In genomic region chr4:48341776-48342558, GRCh38 we compare ENCODE assay signal across 8 cellular contexts. TPM values are rescaled to one million over a fixed set of nuclear protein-coding genes. Genes with fewer than 3 reads are reported as not detected.
DNase-seq lines count a peak whose midpoint lies in the region; ATAC-seq and TF ChIP-seq lines count a peak whose summit lies in the region.

No MANE protein-coding gene starts in this region.

- H3K9me3 Mint-ChIP-seq in WTC11, result no peaks in the 10 kb centered on the region

- H3K4me3 Mint-ChIP-seq in WTC11, result peak overlapping the region; percentile 96

- CTCF ChIA-PET in WTC11 (lab: Charles Lee), result interaction anchor here (0.6 to 1.5 kb wide), 9 partner anchors 9 to 457 kb away, joined by 3 to 4 read pairs (median 3); no protein-coding TSS in a partner anchor

- ATAC-seq in GM21619 (IDR thresholded peaks at IDR 0.05; ENCODE audit: unreplicated experiment) (peak; percentile 23), WTC11 (peak; percentile 13), left lobe of liver (peak; percentile 42)

- peaks cover 54% of the 10 kb centered on the region for H3K4me1 Mint-ChIP-seq in WTC11

- POLR2A ChIA-PET in WTC11 (lab: Charles Lee), result interaction anchor here (0.6 to 1.4 kb wide), 7 partner anchors 15 to 258 kb away, joined by 3 to 5 read pairs (median 3); partner anchors contain the start of gene ZAR1

- H3K27me3 Mint-ChIP-seq in WTC11 (ENCODE audit: low read depth), result no peaks in the 10 kb centered on the region

- no peak for TF ChIP-seq EP300 in Ishikawa (IDR thresholded peaks at IDR 0.05; ENCODE audit: borderline replicate concordance)

- DNase-seq in ELF-1 (ENCODE audit: low read depth, low spot score) (peak; percentile 81), WTC11 (ENCODE audit: low spot score) (peak; percentile 72), choroid plexus epithelial cell (ENCODE audit: low read depth) (peak; percentile 57), left lobe of liver (ENCODE audit: low spot score) (peak; percentile 69), SHP77 treated with DMSO at 0.1 percent for 48 hours (lab: John Stamatoyannopoulos, UW) (no peak)
- DNase-seq in stimulated activated CD4-positive, alpha-beta T cell treated with anti-CD3 and anti-CD28 coated beads, Interleukin-2, amount 100 ng/mL, for 24 hours, result peak; percentile 52 to 56

- H3K36me3 Mint-ChIP-seq in WTC11, result no peaks in the 10 kb centered on the region

- no peak for TF ChIP-seq RAD21 in Ishikawa (IDR thresholded peaks at IDR 0.05; ENCODE audit: low read depth)

- peak overlapping the region; percentile 86 for H3K4me3 ChIP-seq in choroid plexus epithelial cell (ENCODE audit: low read depth, low read length)

- TF ChIP-seq CTCF in WTC11 (IDR thresholded peaks at IDR 0.05), result no peak
- TF ChIP-seq CTCF in choroid plexus epithelial cell (conservative IDR thresholded peaks at IDR 0.05; ENCODE audit: low read depth, low read length), result no peak

- H3K27ac Mint-ChIP-seq in WTC11, result peak overlapping the region; percentile 90

TF ChIP-seq in Ishikawa, 13 proteins besides CTCF, POLR2A, EP300 and RAD21:
- no peak for TF ChIP-seq USF1 (IDR thresholded peaks at IDR 0.05)
- no peak for TF ChIP-seq YY1 (IDR thresholded peaks at IDR 0.05; ENCODE audit: low read depth)
- no peak for TF ChIP-seq TEAD4 (IDR thresholded peaks at IDR 0.05)
- no peak for TF ChIP-seq CEBPB (IDR thresholded peaks at IDR 0.05)
- peak; percentile 10 for TF ChIP-seq TAF1 (IDR thresholded peaks at IDR 0.05; ENCODE audit: low read depth)
TF ChIP-seq in Ishikawa: peak in this region for 1.

TF ChIP-seq in WTC11, 78 proteins besides CTCF, POLR2A, EP300 and RAD21:
- TF ChIP-seq FOXJ3 (CRISPR knock-in tag; IDR thresholded peaks at IDR 0.05; ENCODE audit: borderline replicate concordance) (no peak), HMGXB4 (CRISPR knock-in tag; IDR thresholded peaks at IDR 0.05) (peak; percentile 83), JUN (CRISPR knock-in tag; IDR thresholded peaks at IDR 0.05) (0 out of 2 replicates have a peak, but pooled peaks have one; percentile 7), ZNF121 (CRISPR knock-in tag; IDR thresholded peaks at IDR 0.05) (peak; percentile 96), E2F4 (CRISPR knock-in tag; IDR thresholded peaks at IDR 0.05; ENCODE audit: borderline replicate concordance, low read depth) (peak; percentile 59; the same call in 1 of the 2 replicates), E2F5 (CRISPR knock-in tag; IDR thresholded peaks at IDR 0.05) (0 out of 2 replicates have a peak, but pooled peaks have one; percentile 59), USF1 (CRISPR knock-in tag; IDR thresholded peaks at IDR 0.05) (peak; percentile 2; the same call in 1 of the 2 replicates), ZNF425 (CRISPR knock-in tag; conservative IDR thresholded peaks at IDR 0.05) (no peak), RORB (CRISPR knock-in tag; IDR thresholded peaks at IDR 0.05) (no peak), OVOL2 (CRISPR knock-in tag; IDR thresholded peaks at IDR 0.05; ENCODE audit: borderline replicate concordance) (no peak), ERG (CRISPR knock-in tag; IDR thresholded peaks at IDR 0.05) (no peak), FOXP4 (CRISPR knock-in tag; IDR thresholded peaks at IDR 0.05) (peak; percentile 52), TP53 (CRISPR knock-in tag; IDR thresholded peaks at IDR 0.05) (0 out of 2 replicates have a peak, but pooled peaks have one; percentile 19)
TF ChIP-seq in WTC11: peak in this region for 8.

RNA-seq across cellular contexts. Expression of gene SLAIN2, which starts 0.6 kb away (rescaled TPM):
- total RNA-seq in WTC11 (2021), result 31.2 to 35.8 TPM (median 33.8 TPM) in 3 replicates
- 32.2 TPM for total RNA-seq in left lobe of liver
